2 cellular contexts compared by ENCODE assay signal in the genomic region with DNA sequence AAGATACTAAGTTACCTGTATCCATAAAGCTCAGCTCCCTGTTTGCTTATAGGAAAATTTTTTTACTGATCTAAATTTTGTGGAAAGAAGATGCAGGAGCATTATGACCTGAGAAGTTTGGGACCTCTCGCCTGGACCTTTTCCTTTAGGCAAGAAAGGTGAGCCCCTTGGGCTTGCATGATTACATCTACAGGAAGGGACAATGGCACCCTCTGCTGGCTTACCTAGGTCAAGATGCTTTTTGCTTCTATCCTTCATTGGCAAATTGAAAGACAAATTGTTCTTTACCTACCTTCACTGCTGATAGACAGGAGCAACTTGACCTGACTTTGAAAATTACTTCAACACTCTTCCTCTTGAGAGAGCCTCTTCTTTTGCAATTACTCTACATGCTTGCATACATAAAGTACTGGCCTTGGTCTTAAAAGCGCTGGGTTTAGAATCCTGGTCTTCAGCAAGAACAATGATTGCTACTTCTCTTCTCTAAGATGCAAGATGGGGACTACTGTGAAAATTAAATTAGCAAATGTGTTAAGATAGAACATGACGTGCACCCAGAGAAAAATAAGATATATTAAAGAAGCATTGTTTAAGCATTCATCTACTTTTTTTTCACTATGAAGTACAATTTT.
TF ChIP-seq lines count a peak whose summit lies in the region.

No MANE protein-coding gene starts in this region.

TF ChIP-seq in GM12878, 131 proteins besides CTCF, POLR2A, EP300 and RAD21 (continued from another document):
- TF ChIP-seq, protein P1, sequence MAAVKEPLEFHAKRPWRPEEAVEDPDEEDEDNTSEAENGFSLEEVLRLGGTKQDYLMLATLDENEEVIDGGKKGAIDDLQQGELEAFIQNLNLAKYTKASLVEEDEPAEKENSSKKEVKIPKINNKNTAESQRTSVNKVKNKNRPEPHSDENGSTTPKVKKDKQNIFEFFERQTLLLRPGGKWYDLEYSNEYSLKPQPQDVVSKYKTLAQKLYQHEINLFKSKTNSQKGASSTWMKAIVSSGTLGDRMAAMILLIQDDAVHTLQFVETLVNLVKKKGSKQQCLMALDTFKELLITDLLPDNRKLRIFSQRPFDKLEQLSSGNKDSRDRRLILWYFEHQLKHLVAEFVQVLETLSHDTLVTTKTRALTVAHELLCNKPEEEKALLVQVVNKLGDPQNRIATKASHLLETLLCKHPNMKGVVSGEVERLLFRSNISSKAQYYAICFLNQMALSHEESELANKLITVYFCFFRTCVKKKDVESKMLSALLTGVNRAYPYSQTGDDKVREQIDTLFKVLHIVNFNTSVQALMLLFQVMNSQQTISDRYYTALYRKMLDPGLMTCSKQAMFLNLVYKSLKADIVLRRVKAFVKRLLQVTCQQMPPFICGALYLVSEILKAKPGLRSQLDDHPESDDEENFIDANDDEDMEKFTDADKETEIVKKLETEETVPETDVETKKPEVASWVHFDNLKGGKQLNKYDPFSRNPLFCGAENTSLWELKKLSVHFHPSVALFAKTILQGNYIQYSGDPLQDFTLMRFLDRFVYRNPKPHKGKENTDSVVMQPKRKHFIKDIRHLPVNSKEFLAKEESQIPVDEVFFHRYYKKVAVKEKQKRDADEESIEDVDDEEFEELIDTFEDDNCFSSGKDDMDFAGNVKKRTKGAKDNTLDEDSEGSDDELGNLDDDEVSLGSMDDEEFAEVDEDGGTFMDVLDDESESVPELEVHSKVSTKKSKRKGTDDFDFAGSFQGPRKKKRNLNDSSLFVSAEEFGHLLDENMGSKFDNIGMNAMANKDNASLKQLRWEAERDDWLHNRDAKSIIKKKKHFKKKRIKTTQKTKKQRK (IDR thresholded peaks at IDR 0.05; ENCODE audit: low read depth, low read length): no peak
- no peak for TF ChIP-seq PAX5 (IDR thresholded peaks at IDR 0.05; ENCODE audit: borderline replicate concordance, low read depth, low read length)
- TF ChIP-seq NFXL1 (IDR thresholded peaks at IDR 0.05; ENCODE audit: borderline replicate concordance): no peak
- TF ChIP-seq MTA2 (IDR thresholded peaks at IDR 0.05; ENCODE audit: low read depth): no peak

TF ChIP-seq in HepG2, 621 proteins besides CTCF, POLR2A, EP300 and RAD21 (continued from another document):
- peak; percentile 47; the same call in 1 of the 2 replicates for TF ChIP-seq SMC3 (IDR thresholded peaks at IDR 0.05; ENCODE audit: low read length)
- no peak for TF ChIP-seq THRA (CRISPR knock-in tag; IDR thresholded peaks at IDR 0.05; ENCODE audit: borderline replicate concordance)
- TF ChIP-seq SAP130 (CRISPR knock-in tag; IDR thresholded peaks at IDR 0.05; ENCODE audit: low read depth): no peak
- no peak for TF ChIP-seq ATM (IDR thresholded peaks at IDR 0.05; ENCODE audit: borderline replicate concordance)
